15 cellular contexts compared by ENCODE assay signal in the genomic region with DNA sequence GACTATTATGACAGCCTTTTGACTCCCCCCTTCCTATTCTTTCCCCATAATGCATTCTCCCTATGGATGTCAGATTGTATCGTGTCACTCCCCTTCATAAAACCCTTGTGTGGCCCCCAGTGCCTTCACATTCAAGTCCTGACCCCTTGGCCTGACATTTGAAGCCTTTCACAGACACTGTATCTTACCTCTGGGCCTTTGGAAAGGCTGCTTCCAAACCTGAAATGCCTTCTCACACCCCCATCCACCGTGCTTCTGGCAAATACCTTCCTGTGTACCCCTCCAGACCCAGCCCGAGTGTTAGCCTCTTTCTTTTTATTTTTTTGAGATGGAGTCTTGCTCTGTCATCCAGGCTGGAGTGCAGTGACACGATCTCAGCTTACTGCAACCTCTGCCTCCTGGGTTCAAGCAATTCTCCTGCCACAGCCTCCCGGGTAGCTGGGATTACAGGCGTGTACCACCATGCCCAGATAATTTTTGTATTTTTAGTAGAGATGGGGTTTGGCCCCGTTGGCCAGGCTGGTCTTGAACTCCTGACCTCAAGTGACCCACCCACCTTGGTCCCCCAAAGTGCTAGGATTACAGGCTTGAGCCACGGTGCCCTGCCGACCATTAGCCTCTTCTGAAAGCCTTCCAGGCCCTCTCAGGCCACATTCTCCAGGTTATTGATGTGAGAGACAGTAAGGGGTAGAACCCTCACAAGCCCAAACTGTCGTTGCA. TPM values are rescaled to one million over a fixed set of nuclear protein-coding genes. Genes with fewer than 3 reads are reported as not detected.
DNase-seq lines count a peak whose midpoint lies in the region; ATAC-seq and TF ChIP-seq lines count a peak whose summit lies in the region.
"Had no signal": no experiment of that assay in that cellular context is flagged by ENCODE, and none has a peak within 500 bp of the region (broad histone marks: within the 10 kb centered on the region; RNA-seq: fewer than 3 reads in every experiment).

No MANE protein-coding gene starts in this region.

- H3K79me2 ChIP-seq in SK-N-SH (ENCODE audit: insufficient read depth): peaks cover 29% of the 10 kb centered on the region
- H3K79me2 ChIP-seq in PC-9 (ENCODE audit: low read depth): peaks cover 39% of the 10 kb centered on the region
- H3K79me2 ChIP-seq in osteoblast (ENCODE audit: insufficient read depth, low read length): peaks cover 31% of the 10 kb centered on the region

- TF ChIP-seq RAD21 in SK-N-SH (IDR thresholded peaks at IDR 0.05; ENCODE audit: low read length): no peak

- H3F3A ChIP-seq in SK-N-SH (replicated peaks; ENCODE audit: insufficient read depth) (peaks cover 8% of the 10 kb centered on the region), PC-9 (ENCODE audit: insufficient read depth, low read depth) (peaks cover 29% of the 10 kb centered on the region)

- peaks cover 64% of the 10 kb centered on the region for H3K36me3 Mint-ChIP-seq in dendritic cell treated with granulocyte-macrophage colony-stimulating factor and Interleukin-4, amounts not matched to agents 40 ng/mL and 50 ng/mL, for 4 days (ENCODE audit: low read depth)

- H3K27ac Mint-ChIP-seq in dendritic cell treated with granulocyte-macrophage colony-stimulating factor and Interleukin-4, amounts not matched to agents 40 ng/mL and 50 ng/mL, for 4 days: peak overlapping the region; percentile 30
- H3K27ac Mint-ChIP-seq: GM23338 had no signal

- H3K9me3 ChIP-seq in SK-N-SH (no peaks in the 10 kb centered on the region), PC-9 (ENCODE audit: insufficient read depth, low read depth) (no peaks in the 10 kb centered on the region), osteoblast (ENCODE audit: low read depth, low read length) (no peaks in the 10 kb centered on the region)
- H3K9me3 ChIP-seq: body of pancreas, SJSA1 had no signal

- H4K20me1 ChIP-seq in SK-N-SH (ENCODE audit: insufficient read depth) (peaks cover 20% of the 10 kb centered on the region), PC-9 (ENCODE audit: insufficient read depth) (peaks cover 14% of the 10 kb centered on the region), osteoblast (ENCODE audit: insufficient read depth, low read length) (peaks cover 21% of the 10 kb centered on the region)

- CTCF ChIA-PET in SK-N-SH (lab: Yijun Ruan, JAX) (interaction anchor here (0.8 to 8.0 kb wide), 18 partner anchors 9 to 659 kb away, joined by 3 to 80 read pairs (median 6); partner anchors contain the start of genes RUSF1, SLC5A2, TGFB1I1 and ZNF843), PC-9 (lab: Charles Lee) (interaction anchor here (0.5 to 1.6 kb wide), 5 partner anchors 11 to 366 kb away, joined by 3 to 10 read pairs (median 4); partner anchors contain the start of gene TGFB1I1)

- DNase-seq in SK-N-SH: no peak
- no peak for DNase-seq in PC-9
- DNase-seq in osteoblast (ENCODE audit: insufficient read length, low spot score, missing footprints): no peak
- no peak for DNase-seq in DMS114 treated with DMSO at 0.1 percent for 48 hours (lab: John Stamatoyannopoulos, UW; ENCODE audit: unreplicated experiment)
- no peak for DNase-seq in NCI-H82 (lab: John Stamatoyannopoulos, UW)
- no peak for DNase-seq in foreskin keratinocyte
- DNase-seq: GF-D8, left colon, NCI-H2107, substantia nigra had no signal

- H3K4me3 Mint-ChIP-seq in dendritic cell treated with granulocyte-macrophage colony-stimulating factor and Interleukin-4, amounts not matched to agents 40 ng/mL and 50 ng/mL, for 4 days: no peak overlapping the region

- BruUV-seq in PC-9 (replicated peaks; lab: Mats Ljungman, UMichigan): no TSS peak

- peaks cover 5 to 23% of the 10 kb centered on the region in 2 experiments for H3K36me3 ChIP-seq in SK-N-SH (replicated peaks in 1 of 2; ENCODE audit: control insufficient read depth in 1 of 2, insufficient read depth in 2 of 2, low read length in 1 of 2)
- no peaks in the 10 kb centered on the region for H3K36me3 ChIP-seq in PC-9 (ENCODE audit: low read depth)
- peaks cover 12% of the 10 kb centered on the region for H3K36me3 ChIP-seq in osteoblast (ENCODE audit: insufficient read depth, low read length)

- ATAC-seq in SK-N-SH treated with all-trans-retinoic acid at 6 μM for 48 hours (no peak), foreskin keratinocyte (no peak)
- ATAC-seq: body of pancreas, GM23338, left colon had no signal

- 80% methylated on average over 10 of the region's 10 CpGs for WGBS in SK-N-SH (ENCODE audit: low lambda C conversion rate)

- H3K27me3 Mint-ChIP-seq in dendritic cell treated with granulocyte-macrophage colony-stimulating factor and Interleukin-4, amounts not matched to agents 40 ng/mL and 50 ng/mL, for 4 days: no peaks in the 10 kb centered on the region

- H3K4me3 ChIP-seq in SK-N-SH (ENCODE audit: low read depth in 2 of 2, low read length in 1 of 2) (no peak overlapping the region), PC-9 (no peak overlapping the region), osteoblast (ENCODE audit: insufficient read depth, low read length) (no peak overlapping the region)
- H3K4me3 ChIP-seq: body of pancreas, SJSA1 had no signal

- TF ChIP-seq CTCF in SK-N-SH (IDR thresholded peaks at IDR 0.05): no peak
- TF ChIP-seq CTCF in PC-9 (conservative IDR thresholded peaks at IDR 0.05): no peak
- TF ChIP-seq CTCF in osteoblast (IDR thresholded peaks at IDR 0.05; ENCODE audit: extremely low read depth, low read depth, low read length): no peak
- TF ChIP-seq CTCF in foreskin keratinocyte (conservative IDR thresholded peaks at IDR 0.05): no peak

- intact Hi-C loops in PC-9 (cut with micrococcal nuclease; ENCODE audit: unreplicated experiment): no loop called here
- intact Hi-C loops in dendritic cell treated with granulocyte-macrophage colony-stimulating factor and Interleukin-4, amounts not matched to agents 40 ng/mL and 50 ng/mL, for 4 days (cut with micrococcal nuclease): loop anchor here (10.0 kb wide), 1 partner anchor 403 kb away; no protein-coding TSS in a partner anchor

- POLR2A ChIA-PET in SK-N-SH (lab: Yijun Ruan, JAX): interaction anchor here (0.8 to 3.3 kb wide), 9 partner anchors 10 to 412 kb away, joined by 3 to 14 read pairs (median 7); partner anchors contain the start of genes FUS, RUSF1, TGFB1I1 and ZNF267
- POLR2A ChIA-PET in PC-9 (lab: Charles Lee; ENCODE audit: unreplicated experiment): interaction anchor here (0.6 to 0.9 kb wide), 4 partner anchors 12 to 330 kb away, joined by 3 to 7 read pairs (median 4); partner anchors contain the start of gene RUSF1

- H3K27ac ChIP-seq in SK-N-SH (ENCODE audit: low read depth in 2 of 2, low read length in 1 of 2) (peak overlapping the region; percentile 23 to 96; a peak in 1 of 4 replicates), PC-9 (no peak overlapping the region), osteoblast (ENCODE audit: low read depth, low read length) (peak overlapping the region; percentile 66), foreskin keratinocyte (no peak overlapping the region)

- H2AFZ ChIP-seq in SK-N-SH (ENCODE audit: low read depth): no peak overlapping the region
- no peak overlapping the region for H2AFZ ChIP-seq in PC-9
- no peak overlapping the region for H2AFZ ChIP-seq in osteoblast (ENCODE audit: low read length)
- H2AFZ ChIP-seq: GM23338 had no signal

- H3K4me2 ChIP-seq in SK-N-SH (peak overlapping the region; percentile 83; the same call in 1 of the 2 replicates), PC-9 (peak overlapping the region; percentile 92; the same call in 1 of the 2 replicates), osteoblast (ENCODE audit: insufficient read depth, low read length) (peak overlapping the region; percentile 83)
- H3K4me2 ChIP-seq: GM23338 had no signal

- peaks cover 19 to 21% of the 10 kb centered on the region in 2 experiments; a peak in 2 of 4 replicates for H3K4me1 ChIP-seq in SK-N-SH (ENCODE audit: control insufficient read depth in 1 of 2, insufficient read depth in 2 of 2, low read depth in 1 of 2, low read length in 1 of 2)
- H3K4me1 ChIP-seq in PC-9 (replicated peaks; ENCODE audit: insufficient read depth): peaks cover 23% of the 10 kb centered on the region
- peaks cover 26% of the 10 kb centered on the region for H3K4me1 ChIP-seq in osteoblast (ENCODE audit: insufficient read depth, low read length)
- no peaks in the 10 kb centered on the region for H3K4me1 ChIP-seq in foreskin keratinocyte

- peaks cover 44% of the 10 kb centered on the region for H3K4me1 Mint-ChIP-seq in dendritic cell treated with granulocyte-macrophage colony-stimulating factor and Interleukin-4, amounts not matched to agents 40 ng/mL and 50 ng/mL, for 4 days (ENCODE audit: low read depth)

- H3K9me2 ChIP-seq in SK-N-SH (no peaks in the 10 kb centered on the region), PC-9 (ENCODE audit: insufficient read depth) (no peaks in the 10 kb centered on the region)

- no peaks in the 10 kb centered on the region for H3K9me3 Mint-ChIP-seq in dendritic cell treated with granulocyte-macrophage colony-stimulating factor and Interleukin-4, amounts not matched to agents 40 ng/mL and 50 ng/mL, for 4 days

- no peaks in the 10 kb centered on the region for H3K27me3 ChIP-seq in SK-N-SH (ENCODE audit: insufficient read depth)
- no peaks in the 10 kb centered on the region for H3K27me3 ChIP-seq in PC-9 (ENCODE audit: insufficient read depth, low read depth)
- H3K27me3 ChIP-seq in osteoblast (ENCODE audit: insufficient read depth, low read length): no peaks in the 10 kb centered on the region
- H3K27me3 ChIP-seq in foreskin keratinocyte: no peaks in the 10 kb centered on the region
- H3K27me3 ChIP-seq: body of pancreas, SJSA1 had no signal

- no peak for TF ChIP-seq EP300 in SK-N-SH (IDR thresholded peaks at IDR 0.05; ENCODE audit: borderline replicate concordance in 1 of 2, low read depth in 1 of 2, low read length in 1 of 2)

- no peak overlapping the region for H3K9ac ChIP-seq in SK-N-SH

RNA-seq across cellular contexts. Expression of gene ARMC5, which starts 2.1 kb away (rescaled TPM):
- polyA plus RNA-seq in SK-N-SH (2012; rRNA removed) (7.0 and 8.9 TPM in 2 replicates), foreskin keratinocyte (6.4 and 6.9 TPM in 2 replicates)
- polyA plus RNA-seq in SK-N-SH (2012; cell fraction: cytosol; rRNA removed): 3.1 and 4.3 TPM in 2 replicates
- 27.4 and 34.6 TPM in 2 replicates for polyA plus RNA-seq in SK-N-SH (2012; cell fraction: nucleus; rRNA removed)
- total RNA-seq in PC-9 (2021) (18.6 and 21.4 TPM in 2 replicates), osteoblast (10.6 and 12.7 TPM in 2 replicates), foreskin keratinocyte (6.1 TPM in 2 replicates)

RNA-seq across cellular contexts. Expression of gene TGFB1I1, which starts 10.6 kb away (rescaled TPM):
- 29.7 and 30.4 TPM in 2 replicates for polyA plus RNA-seq in SK-N-SH (2012; rRNA removed)
- polyA plus RNA-seq in SK-N-SH (2012; cell fraction: cytosol; rRNA removed): 15.3 and 29.1 TPM in 2 replicates
- 90.7 and 142 TPM in 2 replicates for polyA plus RNA-seq in SK-N-SH (2012; cell fraction: nucleus; rRNA removed)
- 9.0 and 15.3 TPM in 2 replicates for total RNA-seq in PC-9 (2021)
- total RNA-seq in osteoblast: 60.1 and 70.4 TPM in 2 replicates
- 18.2 and 19.7 TPM in 2 replicates for total RNA-seq in foreskin keratinocyte
- polyA plus RNA-seq in foreskin keratinocyte: 34.6 and 34.8 TPM in 2 replicates

RNA-seq across cellular contexts. Expression of gene ZNF843, which starts 18.8 kb away (rescaled TPM):
- polyA plus RNA-seq in SK-N-SH (2012; rRNA removed): 0.45 and 0.61 TPM in 2 replicates
- 0.28 and 0.49 TPM in 2 replicates for polyA plus RNA-seq in SK-N-SH (2012; cell fraction: cytosol; rRNA removed)
- polyA plus RNA-seq in SK-N-SH (2012; cell fraction: nucleus; rRNA removed): 0.35 and 0.46 TPM in 2 replicates
- total RNA-seq in PC-9 (2021): 0.85 and 0.88 TPM in 2 replicates
- total RNA-seq in osteoblast: 1.1 and 1.2 TPM in 2 replicates
- 0.03 and 0.04 TPM in 2 replicates for total RNA-seq in foreskin keratinocyte
- polyA plus RNA-seq in foreskin keratinocyte: 0.02 and 0.03 TPM in 2 replicates
- total RNA-seq: GM23338 had no signal
- polyA plus RNA-seq: GM23338 had no signal

RNA-seq across cellular contexts. Expression of gene SLC5A2, which starts 21.6 kb away (rescaled TPM):
- polyA plus RNA-seq in SK-N-SH (2012; rRNA removed): 0.31 and 0.58 TPM in 2 replicates
- polyA plus RNA-seq in SK-N-SH (2012; cell fraction: cytosol; rRNA removed): 0.12 and 0.14 TPM in 2 replicates
- polyA plus RNA-seq in SK-N-SH (2012; cell fraction: nucleus; rRNA removed): 2.5 and 2.6 TPM in 2 replicates
- total RNA-seq in PC-9 (2021): 0.13 and 0.60 TPM in 2 replicates
- not detected in 2 replicates for total RNA-seq in osteoblast
- 0.04 TPM in 1 of 2 replicates, not detected in the other for total RNA-seq in foreskin keratinocyte
- polyA plus RNA-seq in foreskin keratinocyte: 0.17 and 0.19 TPM in 2 replicates
- total RNA-seq: SJSA1 had no signal

RNA-seq across cellular contexts. Expression of gene COX6A2, which starts 33.2 kb away (rescaled TPM):
- polyA plus RNA-seq in SK-N-SH (2012; rRNA removed) (not detected in 2 replicates), foreskin keratinocyte (not detected in 2 replicates)
- not detected in 2 replicates for polyA plus RNA-seq in SK-N-SH (2012; cell fraction: cytosol; rRNA removed)
- not detected in 2 replicates for polyA plus RNA-seq in SK-N-SH (2012; cell fraction: nucleus; rRNA removed)
- total RNA-seq in PC-9 (2021) (not detected in 2 replicates), osteoblast (not detected in 2 replicates), foreskin keratinocyte (not detected in 2 replicates)
- total RNA-seq: body of pancreas, GM23338, left colon, SJSA1 had no signal

Comparison
In these comparisons a context has a peak if more than half of its experiments do, and no peak if none do; other contexts are left out.
1. H3K27ac ChIP-seq: peak in SK-N-SH (2 of 2) and osteoblast (single experiment); none in PC-9 (single experiment) and foreskin keratinocyte (single experiment).
2. Peak in every context shown above with its lines, with median percentiles within 50 percentile points of each other: H3K4me2 ChIP-seq.